In genomic region chr7:93331706-93332105, GRCh38 we compare ENCODE assay signal across 1 cellular context.
TF ChIP-seq lines count a peak whose summit lies in the region.

No MANE protein-coding gene starts in this region.

TF ChIP-seq in HepG2, 621 proteins besides CTCF, POLR2A, EP300 and RAD21 (continued from another document):
- no peak for TF ChIP-seq RERE (CRISPR knock-in tag; IDR thresholded peaks at IDR 0.05; ENCODE audit: low read depth)
